In genomic region chr14:24312736-24313507, GRCh38 we compare ENCODE assay signal across 9 cellular contexts. TPM values are rescaled to one million over a fixed set of nuclear protein-coding genes. Genes with fewer than 3 reads are reported as not detected.
DNase-seq lines count a peak whose midpoint lies in the region; ATAC-seq, FAIRE-seq and TF ChIP-seq lines count a peak whose summit lies in the region.
"Had no signal": no experiment of that assay in that cellular context is flagged by ENCODE, and none has a peak within 500 bp of the region (broad histone marks: within the 10 kb centered on the region; RNA-seq: fewer than 3 reads in every experiment).

No MANE protein-coding gene starts in this region.

- in situ Hi-C loops in gastrocnemius medialis (cut with MboI; ENCODE audit: low sequenced_read_pairs in 4 of 4): no loop called here

- peaks cover 45% of the 10 kb centered on the region for H3K36me3 Mint-ChIP-seq in effector memory CD8-positive, alpha-beta T cell (ENCODE audit: insufficient read depth)

- H3K4me1 Mint-ChIP-seq in effector memory CD8-positive, alpha-beta T cell (ENCODE audit: low read depth in 2 of 2): peaks cover 64 to 65% of the 10 kb centered on the region in 2 donors

- H3K27ac ChIP-seq in gastrocnemius medialis (peak overlapping the region; percentile 71 to 81 (median 73)), A673 (ENCODE audit: low read depth, low read length, poor library complexity, severe bottlenecking) (no peak overlapping the region)

- H3K36me3 ChIP-seq in gastrocnemius medialis (no peaks in the 10 kb centered on the region), A673 (ENCODE audit: insufficient read depth, low read length, poor library complexity, severe bottlenecking) (peaks cover 6% of the 10 kb centered on the region)

- no peaks in the 10 kb centered on the region for H3K9me3 Mint-ChIP-seq in effector memory CD8-positive, alpha-beta T cell

- TF ChIP-seq CTCF in gastrocnemius medialis (IDR thresholded peaks at IDR 0.05 in 4 of 5, conservative IDR thresholded peaks at IDR 0.05 in 1 of 5) (no peak), A673 (conservative IDR thresholded peaks at IDR 0.05; ENCODE audit: low read depth, low read length) (no peak)

- H3K27me3 ChIP-seq in gastrocnemius medialis (peaks cover 3 to 15% (median 15%) of the 10 kb centered on the region in 3 donors), A673 (replicated peaks; ENCODE audit: insufficient read depth, low read depth, low read length, poor library complexity) (no peaks in the 10 kb centered on the region)

- peak overlapping the region; percentile 80 to 93 for H3K27ac Mint-ChIP-seq in effector memory CD8-positive, alpha-beta T cell

- DNase-seq in GM18507 (ENCODE audit: extremely low spot score, insufficient read length, low read depth) (no peak), RPMI8226 (peak; percentile 61), gastrocnemius medialis (peak in 1 of 2 donors; percentile 37), mucosa of gallbladder (ENCODE audit: low spot score) (no peak), superior temporal gyrus (ENCODE audit: extremely low spot score) (no peak), A673 (ENCODE audit: low spot score) (no peak)
- DNase-seq in effector memory CD8-positive, alpha-beta T cell: peak in 2 of 3 experiments; percentile 17 to 35
- DNase-seq: activated CD4-positive, CD25-positive, alpha-beta regulatory T cell treated with anti-CD3 and anti-CD28 coated beads, Interleukin-2, amount 50 U/mL, for 72 hours had no signal

- H3K27me3 Mint-ChIP-seq in effector memory CD8-positive, alpha-beta T cell: no peaks in the 10 kb centered on the region

- peak; percentile 64 for FAIRE-seq in GM18507 (lab: Jason Lieb, UNC)

- intact Hi-C loops in gastrocnemius medialis (cut with DNase I; ENCODE audit: low total_unique reads) (loop anchor here (5.0 kb wide), 1 partner anchor 124 kb away; no protein-coding TSS in a partner anchor), A673 (cut with micrococcal nuclease; ENCODE audit: unreplicated experiment) (no loop called here)

- H3K9me3 ChIP-seq in gastrocnemius medialis: no peaks in the 10 kb centered on the region
- no peaks in the 10 kb centered on the region for H3K9me3 ChIP-seq in A673 (ENCODE audit: low read depth, low read length, poor library complexity, severe bottlenecking)

- H3K4me3 ChIP-seq in gastrocnemius medialis (no peak overlapping the region), A673 (ENCODE audit: low read depth, low read length, poor library complexity, severe bottlenecking) (no peak overlapping the region)

- H3K4me3 Mint-ChIP-seq in effector memory CD8-positive, alpha-beta T cell: peak overlapping the region; percentile 81 to 87

- peaks cover 12 to 20% of the 10 kb centered on the region in 2 donors for H3K4me1 ChIP-seq in gastrocnemius medialis
- H3K4me1 ChIP-seq in A673 (ENCODE audit: insufficient read depth, low read length, poor library complexity, severe bottlenecking): peaks cover 13% of the 10 kb centered on the region

- TF ChIP-seq POLR2A in gastrocnemius medialis (IDR thresholded peaks at IDR 0.05): no peak

- no TSS peak for BruUV-seq in A673 (replicated peaks; lab: Mats Ljungman, UMichigan)

- POLR2A ChIA-PET in A673 (lab: Charles Lee; ENCODE audit: low non-redundant PET): no interaction called here

- CTCF ChIA-PET in A673 (lab: Charles Lee): no interaction called here

- ATAC-seq in effector memory CD8-positive, alpha-beta T cell (replicated peaks): no peak
- ATAC-seq in gastrocnemius medialis: no peak
- ATAC-seq in activated CD4-positive, CD25-positive, alpha-beta regulatory T cell treated with anti-CD3 and anti-CD28 coated beads, Interleukin-2, amount 50 U/mL, for 24 hours: no peak

RNA-seq across cellular contexts. Expression of gene LTB4R, which starts 1.6 kb away (rescaled TPM):
- 1 to 10 TPM in 2 of 4 donors, under 1 TPM in 2; 0.13 to 2.2 (median 0.75) TPM for total RNA-seq in gastrocnemius medialis
- total RNA-seq in mucosa of gallbladder: 6.5 TPM
- total RNA-seq in A673 (2021): 6.6 and 8.9 TPM in 2 replicates

RNA-seq across cellular contexts. Expression of gene LTB4R2, which starts 3.0 kb away (rescaled TPM):
- total RNA-seq in gastrocnemius medialis (1 to 10 TPM in 2 of 4 donors, under 1 TPM in 2; 0.39 to 3.3 (median 2.0) TPM), mucosa of gallbladder (6.1 TPM), A673 (2021) (7.6 and 9.0 TPM in 2 replicates)

RNA-seq across cellular contexts. Expression of gene CIDEB, which starts 5.1 kb away (rescaled TPM):
- total RNA-seq in gastrocnemius medialis (1 to 10 TPM in 1 of 4 donors, under 1 TPM in 3; 0.39 to 1.5 (median 0.88) TPM), mucosa of gallbladder (25.6 TPM), A673 (2021) (0.42 TPM in 1 of 2 replicates, not detected in the other)

RNA-seq across cellular contexts. Expression of gene NOP9, which starts 13.3 kb away (rescaled TPM):
- 10 to 100 TPM; 27.2 to 43.5 (median 32.2) TPM for total RNA-seq in gastrocnemius medialis
- 24.7 TPM for total RNA-seq in mucosa of gallbladder
- total RNA-seq in A673 (2021): 34.0 and 37.1 TPM in 2 replicates

RNA-seq across cellular contexts. Expression of gene DHRS1, which starts 13.3 kb away (rescaled TPM):
- total RNA-seq in gastrocnemius medialis (10 to 100 TPM in 2 of 4 donors, 1 to 10 TPM in 2; 1.9 to 12.2 (median 8.2) TPM), mucosa of gallbladder (39.2 TPM), A673 (2021) (13.3 and 14.5 TPM in 2 replicates)

Comparison
In these comparisons a context has a peak if more than half of its experiments do, and no peak if none do; other contexts are left out.
1. DNase-seq: peak in RPMI8226 (single experiment) and effector memory CD8-positive, alpha-beta T cell (2 of 3); none in GM18507 (single experiment), mucosa of gallbladder (single experiment), superior temporal gyrus (single experiment) and A673 (single experiment).
2. RNA of gene CIDEB, which starts 5.1 kb away (total RNA-seq): 25.6 TPM in mucosa of gallbladder (single experiment); 0.39 to 1.5 TPM in gastrocnemius medialis and 0.42 TPM in A673; every median in the first group is over 10 times any median in the second.